ENCODE assay signal across 7 cellular contexts in the genomic region with DNA sequence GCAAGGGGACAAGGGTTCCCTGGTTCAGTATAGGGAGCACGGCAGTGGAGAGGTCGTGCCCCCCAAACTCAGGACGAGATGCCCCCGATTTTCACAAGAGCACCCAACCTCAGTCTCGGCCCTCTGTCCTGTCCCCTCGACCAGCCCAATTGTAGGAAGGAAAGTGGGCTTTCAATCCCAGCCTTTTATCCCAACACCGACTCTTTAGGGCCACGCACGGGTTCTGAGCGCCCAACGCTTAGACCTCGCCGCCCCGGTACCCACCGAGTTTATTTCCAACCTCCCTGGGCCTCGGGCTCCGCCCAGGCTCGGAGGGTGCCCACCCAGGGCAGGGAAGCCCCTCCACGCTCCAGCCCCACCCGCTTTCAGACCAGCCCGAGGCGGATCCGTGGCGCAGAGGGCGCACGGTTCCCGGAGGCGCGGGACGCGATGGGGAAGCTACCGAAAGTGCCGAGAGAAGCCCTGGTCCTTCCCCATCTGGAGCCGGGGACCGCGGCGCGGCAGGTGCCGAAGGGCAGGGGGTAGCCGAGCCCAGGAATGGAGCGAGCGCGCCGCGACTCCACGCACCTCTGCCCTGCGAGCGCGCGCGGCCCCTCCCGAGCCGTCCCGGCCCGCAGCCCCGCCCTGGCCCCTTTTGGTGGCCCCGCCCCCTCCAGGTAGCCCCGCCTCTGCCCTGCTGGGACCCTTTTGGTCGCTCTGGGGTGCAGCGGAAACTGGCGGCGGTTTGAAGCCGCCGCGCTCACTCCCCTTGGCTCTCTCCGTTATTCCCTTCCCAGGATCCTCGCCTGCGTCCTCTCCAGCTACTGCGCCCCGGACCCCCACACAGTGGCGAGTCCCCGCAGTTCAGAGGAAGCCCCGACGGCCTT. TPM values are rescaled to one million over a fixed set of nuclear protein-coding genes. Genes with fewer than 3 reads are reported as not detected.
DNase-seq lines count a peak whose midpoint lies in the region; ATAC-seq and TF ChIP-seq lines count a peak whose summit lies in the region.

No MANE protein-coding gene starts in this region.

- no peak overlapping the region for H3K27ac ChIP-seq in tibial nerve

- CTCF ChIA-PET in activated naive CD4-positive, alpha-beta T cell treated with anti-CD3 and anti-CD28 coated beads for 36 hours (lab: Charles Lee): interaction anchor here (1.2 kb wide), 1 partner anchor 32 kb away, joined by 4 read pairs; no protein-coding TSS in a partner anchor

- H3K27ac Mint-ChIP-seq in activated naive CD4-positive, alpha-beta T cell treated with anti-CD3 and anti-CD28 coated beads for 36 hours: no peak overlapping the region

- DNase-seq in NCI-H69 (lab: John Stamatoyannopoulos, UW) (peak; percentile 61), left kidney (ENCODE audit: low read depth, low spot score) (peak; percentile 70), tibial nerve (ENCODE audit: low spot score in 2 of 2) (no peak)
- DNase-seq in activated naive CD4-positive, alpha-beta T cell treated with anti-CD3 and anti-CD28 coated beads for 36 hours: peak; percentile 55
- peak; percentile 44 to 54 for DNase-seq in stimulated activated CD8-positive, alpha-beta memory T cell treated with anti-CD3 and anti-CD28 coated beads, Interleukin-15, amount 100 ng/mL, for 4 hours (ENCODE audit: low read depth in 2 of 2)
- no peak for DNase-seq in central memory CD4-positive, alpha-beta T cell

- 2 to 5% methylated on average over 25 to 35 of the region's 74 CpGs for WGBS in tibial nerve, 2 donors

- ATAC-seq in GM21381 (IDR thresholded peaks at IDR 0.05; ENCODE audit: unreplicated experiment): peak; percentile 48

- H3K4me1 ChIP-seq in tibial nerve: peaks cover 0 to 20% (median 0%) of the 10 kb centered on the region in 4 donors

- TF ChIP-seq EP300 in tibial nerve (IDR thresholded peaks at IDR 0.05): no peak

- H3K36me3 ChIP-seq in tibial nerve: no peaks in the 10 kb centered on the region

- no peak for TF ChIP-seq CTCF in tibial nerve (IDR thresholded peaks at IDR 0.05)

- H3K9me3 ChIP-seq in tibial nerve: no peaks in the 10 kb centered on the region

- intact Hi-C loops in activated naive CD4-positive, alpha-beta T cell treated with anti-CD3 and anti-CD28 coated beads for 36 hours (cut with micrococcal nuclease): loop anchor here (2.0 kb wide), 1 partner anchor 18 kb away; no protein-coding TSS in a partner anchor

- H3K4me3 ChIP-seq in tibial nerve: peak overlapping the region in 2 of 4 donors; percentile 26 to 42

- H3K27me3 Mint-ChIP-seq in activated naive CD4-positive, alpha-beta T cell treated with anti-CD3 and anti-CD28 coated beads for 36 hours (ENCODE audit: low read depth): peaks cover 29% of the 10 kb centered on the region

- no peak for TF ChIP-seq POLR2A in tibial nerve (IDR thresholded peaks at IDR 0.05)

- peak overlapping the region; percentile 67 for H3K4me3 Mint-ChIP-seq in activated naive CD4-positive, alpha-beta T cell treated with anti-CD3 and anti-CD28 coated beads for 36 hours

- H3K36me3 Mint-ChIP-seq in activated naive CD4-positive, alpha-beta T cell treated with anti-CD3 and anti-CD28 coated beads for 36 hours (ENCODE audit: low read depth): no peaks in the 10 kb centered on the region

- no peaks in the 10 kb centered on the region for H3K9me3 Mint-ChIP-seq in activated naive CD4-positive, alpha-beta T cell treated with anti-CD3 and anti-CD28 coated beads for 36 hours

- H3K4me1 Mint-ChIP-seq in activated naive CD4-positive, alpha-beta T cell treated with anti-CD3 and anti-CD28 coated beads for 36 hours (ENCODE audit: low read depth): peaks cover 19% of the 10 kb centered on the region

- H3K27me3 ChIP-seq in tibial nerve: peaks cover 0 to 95% of the 10 kb centered on the region in 2 donors

RNA-seq across cellular contexts. Expression of a gene that starts 20.4 kb away (rescaled TPM):
- under 1 TPM; 0.10 to 0.12 TPM for total RNA-seq in activated naive CD4-positive, alpha-beta T cell treated with anti-CD3 and anti-CD28 coated beads for 36 hours
- not detected for total RNA-seq in tibial nerve

RNA-seq across cellular contexts. Expression of a gene that starts 46.4 kb away (rescaled TPM):
- total RNA-seq in activated naive CD4-positive, alpha-beta T cell treated with anti-CD3 and anti-CD28 coated beads for 36 hours: 10 to 100 TPM; 48.1 to 49.4 TPM
- total RNA-seq in tibial nerve: 10 to 100 TPM; 38.1 to 48.3 (median 43.2) TPM

RNA-seq across cellular contexts. Expression of a gene that starts 46.9 kb away (rescaled TPM):
- 10 to 100 TPM; 57.2 TPM for total RNA-seq in activated naive CD4-positive, alpha-beta T cell treated with anti-CD3 and anti-CD28 coated beads for 36 hours
- 10 to 100 TPM; 61.0 to 80.6 (median 72.2) TPM for total RNA-seq in tibial nerve

RNA-seq across cellular contexts. Expression of a gene that starts 59.0 kb away (rescaled TPM):
- total RNA-seq in activated naive CD4-positive, alpha-beta T cell treated with anti-CD3 and anti-CD28 coated beads for 36 hours: 10 to 100 TPM; 24.9 to 27.5 TPM
- total RNA-seq in tibial nerve: 10 to 100 TPM; 28.0 to 63.0 (median 34.0) TPM

Comparison
In these comparisons a context has a peak if more than half of its experiments do, and no peak if none do; other contexts are left out.
1. DNase-seq: peak in NCI-H69 (single experiment), activated naive CD4-positive, alpha-beta T cell treated with anti-CD3 and anti-CD28 coated beads for 36 hours (single experiment), left kidney (single experiment) and stimulated activated CD8-positive, alpha-beta memory T cell treated with anti-CD3 and anti-CD28 coated beads, Interleukin-15, amount 100 ng/mL, for 4 hours (2 of 2); none in tibial nerve (0 of 2) and central memory CD4-positive, alpha-beta T cell (single experiment).